8 cellular contexts compared by ENCODE assay signal in the genomic region with DNA sequence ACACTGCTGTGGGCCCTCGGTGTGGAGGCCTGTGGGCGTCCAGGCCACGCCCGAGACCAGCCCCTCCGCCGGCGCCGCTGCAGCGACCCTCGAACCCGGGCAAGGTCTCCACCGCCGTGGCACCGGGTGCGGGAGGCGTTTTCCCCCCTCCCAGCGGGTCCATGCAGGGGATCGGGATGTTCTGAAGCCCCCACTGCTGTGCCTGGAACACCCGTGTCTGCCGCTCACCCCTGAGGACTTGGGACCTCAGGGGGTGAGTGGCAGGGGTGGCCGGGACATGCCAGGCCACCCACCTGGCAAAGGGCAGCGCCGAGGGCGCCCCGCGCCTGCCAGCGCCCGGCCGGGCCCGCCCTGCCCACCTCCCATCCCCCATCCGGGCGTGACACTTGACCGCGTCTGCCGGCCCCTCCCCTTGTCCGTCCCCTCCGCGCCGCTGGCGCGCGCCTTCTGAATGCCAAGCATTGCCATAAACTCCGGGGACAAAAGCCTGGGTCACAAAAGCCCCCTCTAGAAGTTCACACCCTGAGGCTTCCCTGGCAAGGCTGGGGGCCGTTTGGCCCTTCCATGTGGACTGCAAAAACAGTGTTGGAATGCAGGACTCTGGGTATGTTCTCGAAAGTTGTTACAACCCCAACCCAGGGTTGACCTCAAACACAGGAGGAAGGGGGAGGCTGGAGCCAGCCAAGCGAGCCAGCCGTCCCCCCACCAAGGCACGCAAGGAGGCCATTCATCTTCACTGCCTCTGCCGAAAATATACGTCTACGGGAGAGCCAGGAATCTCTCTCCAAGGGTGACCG. TPM values are rescaled to one million over a fixed set of nuclear protein-coding genes. Genes with fewer than 3 reads are reported as not detected.
DNase-seq lines count a peak whose midpoint lies in the region; ATAC-seq, FAIRE-seq and TF ChIP-seq lines count a peak whose summit lies in the region.

No MANE protein-coding gene starts in this region.

- no peak for TF ChIP-seq CTCF in Peyer's patch (IDR thresholded peaks at IDR 0.05)
- TF ChIP-seq CTCF in brain (conservative IDR thresholded peaks at IDR 0.05), result no peak

- H3K36me3 Mint-ChIP-seq in brain, result peaks cover 24% of the 10 kb centered on the region
- H3K36me3 Mint-ChIP-seq in immature natural killer cell, result no peaks in the 10 kb centered on the region

- H3K9me3 ChIP-seq in Peyer's patch, result no peaks in the 10 kb centered on the region
- H3K9me3 ChIP-seq in small intestine (ENCODE audit: control insufficient read depth, low read depth), result no peaks in the 10 kb centered on the region

- H3K27ac Mint-ChIP-seq in brain (peak overlapping the region in 4 of 5 experiments; percentile 84 to 97 (median 90)), immature natural killer cell (peak overlapping the region in 2 of 6 donors; percentile 14 to 34)

- ATAC-seq in HG02763 (IDR thresholded peaks at IDR 0.05; ENCODE audit: unreplicated experiment) (peak; percentile 36), HG03565 (IDR thresholded peaks at IDR 0.05; ENCODE audit: unreplicated experiment) (no peak)

- H3K27me3 Mint-ChIP-seq in brain (peaks cover 68% of the 10 kb centered on the region), immature natural killer cell (ENCODE audit: low read depth in 3 of 3) (peaks cover 9 to 16% (median 9%) of the 10 kb centered on the region in 3 donors)

- H3K27ac ChIP-seq in Peyer's patch (peak overlapping the region; percentile 86 to 96 (median 94)), small intestine (ENCODE audit: low read depth in 1 of 2, low read length in 1 of 2) (peak overlapping the region; percentile 88 to 89)

- TF ChIP-seq POLR2A in Peyer's patch (IDR thresholded peaks at IDR 0.05), result peak in 1 of 2 donors; percentile 45

- H3K9me3 Mint-ChIP-seq in brain (peaks cover 0 to 21% (median 12%) of the 10 kb centered on the region in 5 experiments), immature natural killer cell (no peaks in the 10 kb centered on the region)

- H3K27me3 ChIP-seq in Peyer's patch, result no peaks in the 10 kb centered on the region
- H3K27me3 ChIP-seq in small intestine (ENCODE audit: control insufficient read depth in 2 of 2, insufficient read depth in 2 of 2, low read length in 2 of 2), result no peaks in the 10 kb centered on the region

- H3K4me1 Mint-ChIP-seq in brain, result peaks cover 74% of the 10 kb centered on the region
- H3K4me1 Mint-ChIP-seq in immature natural killer cell, result peaks cover 11 to 13% of the 10 kb centered on the region in 2 donors

- H3K36me3 ChIP-seq in Peyer's patch, result no peaks in the 10 kb centered on the region
- no peaks in the 10 kb centered on the region for H3K36me3 ChIP-seq in small intestine (ENCODE audit: control insufficient read depth in 2 of 2, insufficient read depth in 2 of 2, low read length in 2 of 2)

- H3K4me1 ChIP-seq in Peyer's patch (peaks cover 0 to 5% (median 0%) of the 10 kb centered on the region in 4 donors), small intestine (ENCODE audit: control insufficient read depth in 2 of 2, insufficient read depth in 1 of 2, low read depth in 1 of 2, low read length in 1 of 2) (peaks cover 0 to 3% of the 10 kb centered on the region in 2 donors)

- peak; percentile 11 for DNase-seq in NCI-H1092 treated with DMSO at 0.1 percent for 48 hours (lab: John Stamatoyannopoulos, UW)
- no peak for DNase-seq in NCI-H1092 (lab: John Stamatoyannopoulos, UW)
- DNase-seq in Peyer's patch, result peak; percentile 62 to 83 (median 82)
- DNase-seq in immature natural killer cell, result peak; percentile 24 to 37 (median 34)
- peak; percentile 55 for DNase-seq in small intestine

- WGBS in small intestine, 3 donors, result 42 to 58% (median 44%) methylated on average over 48 to 52 of the region's 52 CpGs

- peak overlapping the region; percentile 56 to 73 (median 65) for H3K4me3 ChIP-seq in Peyer's patch
- peak overlapping the region; percentile 30 to 36 for H3K4me3 ChIP-seq in small intestine (ENCODE audit: low read depth in 1 of 2, low read length in 2 of 2)

- H3K4me3 Mint-ChIP-seq in brain (peak overlapping the region; percentile 67 to 94 (median 85)), immature natural killer cell (peak overlapping the region; percentile 49 to 87 (median 77))

- no peak for FAIRE-seq in small intestine (lab: Jason Lieb, UNC)

RNA-seq across cellular contexts. Expression of a gene that starts 0.8 kb away (rescaled TPM):
- 1 to 10 TPM; 3.2 to 6.2 (median 4.5) TPM for total RNA-seq in Peyer's patch
- polyA plus RNA-seq in brain (ENCODE audit: insufficient read depth, low read depth, low replicate concordance) (0.02 TPM), immature natural killer cell (under 1 TPM in 2 of 3 donors, not detected in 1; 0.04 to 0.12 TPM), small intestine (under 1 TPM; under 0.01 to 0.22 (median under 0.01) TPM)
